In the genomic region with DNA sequence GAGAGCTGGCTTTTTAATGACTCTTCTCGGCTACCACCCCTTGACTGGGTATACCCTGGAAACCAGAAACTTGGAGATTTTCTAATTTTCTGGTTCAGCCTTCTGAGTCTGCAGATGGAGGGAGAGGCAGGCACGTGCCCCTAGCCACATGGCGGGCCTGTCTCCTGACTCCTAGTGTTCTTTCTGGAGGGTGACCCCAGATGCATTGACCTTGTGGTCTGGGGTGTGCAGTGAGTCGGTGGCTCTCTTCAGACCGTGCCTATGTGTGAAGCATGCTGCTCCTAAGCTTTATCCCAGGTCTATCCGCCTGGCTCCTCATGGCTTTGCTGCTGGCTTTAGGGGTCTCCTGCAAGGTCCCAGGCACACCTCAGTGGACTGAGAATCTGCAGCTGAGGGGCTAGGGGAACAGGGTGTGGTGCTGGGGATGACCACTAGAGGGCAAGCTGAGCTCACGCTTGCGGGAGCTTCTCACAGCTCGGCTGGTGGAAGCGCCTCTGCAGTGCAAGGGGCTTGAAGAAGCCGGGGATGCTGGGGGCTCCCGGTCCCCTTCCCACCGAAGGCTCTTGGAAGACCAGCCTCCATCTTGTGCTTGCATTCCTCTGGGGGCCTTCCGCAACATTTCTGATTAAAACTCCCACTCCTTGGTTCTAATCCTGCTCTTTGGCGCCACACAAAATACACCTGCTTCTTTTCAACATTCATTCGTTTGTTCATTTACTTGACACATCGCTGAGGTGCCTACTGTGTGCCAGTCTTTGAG, we compare ENCODE assay signal across 9 cellular contexts. TPM values are rescaled to one million over a fixed set of nuclear protein-coding genes. Genes with fewer than 3 reads are reported as not detected.
DNase-seq lines count a peak whose midpoint lies in the region; ATAC-seq lines count a peak whose summit lies in the region.
"Had no signal": no experiment of that assay in that cellular context is flagged by ENCODE, and none has a peak within 500 bp of the region (broad histone marks: within the 10 kb centered on the region; RNA-seq: fewer than 3 reads in every experiment).

No MANE protein-coding gene starts in this region.

- H3K27ac Mint-ChIP-seq in natural killer cell treated with Interleukin-12 subunit alpha and Interleukin-12 subunit beta and Interleukin-15 and Interleukin-18, amount 100 ng/mL, for 72 hours: no peak overlapping the region
- H3K27ac Mint-ChIP-seq in stimulated activated memory B cell treated with anti-CD40 and anti-IgM and Interleukin-4, amounts not matched to agents 10 μg/mL and 1 μg/mL and 100 μg/mL, for 72 hours: no peak overlapping the region
- H3K27ac Mint-ChIP-seq: activated naive CD4-positive, alpha-beta T cell treated with anti-CD3 and anti-CD28 coated beads, Interleukin-2, amount 50 U/mL, for 24 hours had no signal

- DNase-seq in CMK (ENCODE audit: low read depth) (peak; percentile 17), NT2/D1 (ENCODE audit: low read depth, low spot score) (peak; percentile 47), activated T-cell treated with anti-CD3 and anti-CD28 coated beads for 4 hours (peak; percentile 58), fibroblast of gingiva (ENCODE audit: low read depth) (peak; percentile 41)
- peak; percentile 75 for DNase-seq in natural killer cell treated with Interleukin-12 subunit alpha and Interleukin-12 subunit beta and Interleukin-15 and Interleukin-18, amount 100 ng/mL, for 72 hours (ENCODE audit: low spot score)

- H3K4me3 ChIP-seq in NT2/D1 (ENCODE audit: insufficient read length, low read depth): no peak overlapping the region

- H3K9ac ChIP-seq in NT2/D1 (ENCODE audit: insufficient read length, low read depth): no peak overlapping the region

- peaks cover 6% of the 10 kb centered on the region for H3K4me1 ChIP-seq in NT2/D1 (ENCODE audit: insufficient read depth, insufficient read length)

- ATAC-seq in GM19395 (IDR thresholded peaks at IDR 0.05; ENCODE audit: unreplicated experiment): peak; percentile 93
- peak; percentile 85 for ATAC-seq in HG03469 (IDR thresholded peaks at IDR 0.05; ENCODE audit: unreplicated experiment)
- ATAC-seq in natural killer cell treated with Interleukin-12 subunit alpha and Interleukin-12 subunit beta and Interleukin-15 and Interleukin-18, amount 100 ng/mL, for 72 hours: peak; percentile 66 to 74
- peak; percentile 67 for ATAC-seq in stimulated activated memory B cell treated with anti-CD40 and anti-IgM and Interleukin-4, amounts not matched to agents 10 μg/mL and 1 μg/mL and 100 μg/mL, for 72 hours

- peaks cover 4 to 7% of the 10 kb centered on the region in 2 donors for H3K27me3 Mint-ChIP-seq in natural killer cell treated with Interleukin-12 subunit alpha and Interleukin-12 subunit beta and Interleukin-15 and Interleukin-18, amount 100 ng/mL, for 72 hours
- H3K27me3 Mint-ChIP-seq in stimulated activated memory B cell treated with anti-CD40 and anti-IgM and Interleukin-4, amounts not matched to agents 10 μg/mL and 1 μg/mL and 100 μg/mL, for 72 hours: peaks cover 19% of the 10 kb centered on the region

- peaks cover 56% of the 10 kb centered on the region for H3K27me3 ChIP-seq in NT2/D1 (ENCODE audit: insufficient read depth, insufficient read length)

- H3K9me3 ChIP-seq in NT2/D1 (ENCODE audit: insufficient read depth, low read length): peaks cover 5% of the 10 kb centered on the region; the same call in 1 of the 2 replicates

- no peaks in the 10 kb centered on the region for H3K4me1 Mint-ChIP-seq in natural killer cell treated with Interleukin-12 subunit alpha and Interleukin-12 subunit beta and Interleukin-15 and Interleukin-18, amount 100 ng/mL, for 72 hours (ENCODE audit: low read depth in 2 of 2)
- H3K4me1 Mint-ChIP-seq in stimulated activated memory B cell treated with anti-CD40 and anti-IgM and Interleukin-4, amounts not matched to agents 10 μg/mL and 1 μg/mL and 100 μg/mL, for 72 hours: peaks cover 11% of the 10 kb centered on the region
- H3K4me1 Mint-ChIP-seq: activated naive CD4-positive, alpha-beta T cell treated with anti-CD3 and anti-CD28 coated beads, Interleukin-2, amount 50 U/mL, for 24 hours had no signal

- no peaks in the 10 kb centered on the region for H3K36me3 Mint-ChIP-seq in natural killer cell treated with Interleukin-12 subunit alpha and Interleukin-12 subunit beta and Interleukin-15 and Interleukin-18, amount 100 ng/mL, for 72 hours
- no peaks in the 10 kb centered on the region for H3K36me3 Mint-ChIP-seq in stimulated activated memory B cell treated with anti-CD40 and anti-IgM and Interleukin-4, amounts not matched to agents 10 μg/mL and 1 μg/mL and 100 μg/mL, for 72 hours
- H3K36me3 Mint-ChIP-seq: activated naive CD4-positive, alpha-beta T cell treated with anti-CD3 and anti-CD28 coated beads, Interleukin-2, amount 50 U/mL, for 24 hours had no signal

- no peak overlapping the region for H3K4me3 Mint-ChIP-seq in natural killer cell treated with Interleukin-12 subunit alpha and Interleukin-12 subunit beta and Interleukin-15 and Interleukin-18, amount 100 ng/mL, for 72 hours
- H3K4me3 Mint-ChIP-seq in stimulated activated memory B cell treated with anti-CD40 and anti-IgM and Interleukin-4, amounts not matched to agents 10 μg/mL and 1 μg/mL and 100 μg/mL, for 72 hours: no peak overlapping the region
- H3K4me3 Mint-ChIP-seq: activated naive CD4-positive, alpha-beta T cell treated with anti-CD3 and anti-CD28 coated beads, Interleukin-2, amount 50 U/mL, for 24 hours had no signal

- no peaks in the 10 kb centered on the region for H3K36me3 ChIP-seq in NT2/D1 (ENCODE audit: insufficient read depth, insufficient read length, low read length)

- H3K9me3 Mint-ChIP-seq in natural killer cell treated with Interleukin-12 subunit alpha and Interleukin-12 subunit beta and Interleukin-15 and Interleukin-18, amount 100 ng/mL, for 72 hours: no peaks in the 10 kb centered on the region
- no peaks in the 10 kb centered on the region for H3K9me3 Mint-ChIP-seq in stimulated activated memory B cell treated with anti-CD40 and anti-IgM and Interleukin-4, amounts not matched to agents 10 μg/mL and 1 μg/mL and 100 μg/mL, for 72 hours
- H3K9me3 Mint-ChIP-seq: activated naive CD4-positive, alpha-beta T cell treated with anti-CD3 and anti-CD28 coated beads, Interleukin-2, amount 50 U/mL, for 24 hours had no signal

RNA-seq across cellular contexts. Expression of a gene that starts 51.8 kb away (rescaled TPM):
- not detected for total RNA-seq in natural killer cell treated with Interleukin-12 subunit alpha and Interleukin-12 subunit beta and Interleukin-15 and Interleukin-18, amount 100 ng/mL, for 72 hours

RNA-seq across cellular contexts. Expression of a gene that starts 54.7 kb away (rescaled TPM):
- total RNA-seq in natural killer cell treated with Interleukin-12 subunit alpha and Interleukin-12 subunit beta and Interleukin-15 and Interleukin-18, amount 100 ng/mL, for 72 hours: not detected

Comparison
In these comparisons a context has a peak if more than half of its experiments do, and no peak if none do; other contexts are left out.
1. DNase-seq: peak in every context shown above with its lines; median percentile 75 in natural killer cell treated with Interleukin-12 subunit alpha and Interleukin-12 subunit beta and Interleukin-15 and Interleukin-18, amount 100 ng/mL, for 72 hours; 58 in activated T-cell treated with anti-CD3 and anti-CD28 coated beads for 4 hours; 47 in NT2/D1; 41 in fibroblast of gingiva; 17 in CMK.